Comparison of ENCODE assay signal across 8 cellular contexts in genomic region chr2:206085742-206086445, GRCh38.
DNase-seq lines count a peak whose midpoint lies in the region; ATAC-seq, FAIRE-seq and TF ChIP-seq lines count a peak whose summit lies in the region.

Gene INO80D (minus strand): TSS chr2:206086174. CDS start chr2:206063016, 23,158 bp downstream.

- H3K79me2 ChIP-seq in OCI-LY3 (ENCODE audit: low read length), result peaks cover 65% of the 10 kb centered on the region

- H3K4me2 ChIP-seq in OCI-LY3 (ENCODE audit: low read length), result peak within 1 kb of the TSS; percentile 100

- H3K9me3 ChIP-seq in OCI-LY3 (ENCODE audit: insufficient read depth, low read length) (no peaks in the 10 kb centered on the region), muscle layer of colon (ENCODE audit: low read length) (no peaks in the 10 kb centered on the region)

- H2AFZ ChIP-seq in OCI-LY3 (ENCODE audit: low read depth, low read length), result peak within 1 kb of the TSS; percentile 89

- H3K9ac ChIP-seq in OCI-LY3 (ENCODE audit: low read length) (peak within 1 kb of the TSS; percentile 93), muscle layer of colon (ENCODE audit: low read length) (peak within 1 kb of the TSS; percentile 95)

- H3K4me1 ChIP-seq in OCI-LY3 (ENCODE audit: low read length) (peaks cover 12% of the 10 kb centered on the region), muscle layer of colon (ENCODE audit: insufficient read depth, low read length) (peaks cover 24% of the 10 kb centered on the region)

- peak; percentile 29 for TF ChIP-seq CTCF in D721Med (IDR thresholded peaks at IDR 0.05; ENCODE audit: insufficient read depth, missing control alignments)
- peak; percentile 44 for TF ChIP-seq CTCF in OCI-LY3 (IDR thresholded peaks at IDR 0.05; ENCODE audit: low read depth, low read length)

- ATAC-seq in GM21381 (IDR thresholded peaks at IDR 0.05; ENCODE audit: unreplicated experiment), result peak; percentile 73

- H3K36me3 ChIP-seq in OCI-LY3 (replicated peaks; ENCODE audit: low read depth, low read length) (no peaks in the 10 kb centered on the region), muscle layer of colon (ENCODE audit: insufficient read depth, low read length) (no peaks in the 10 kb centered on the region)

- H3K4me3 ChIP-seq in OCI-LY3 (ENCODE audit: low read length), result peak within 1 kb of the TSS; percentile 91
- H3K4me3 ChIP-seq in muscle layer of colon (ENCODE audit: low read depth in 1 of 2, low read length in 2 of 2), result peak within 1 kb of the TSS; percentile 93 to 97

- FAIRE-seq in D721Med (lab: Jason Lieb, UNC), result no peak

- DNase-seq in D721Med (ENCODE audit: insufficient read length, low spot score) (no peak), HUDEP-2 (lab: John Stamatoyannopoulos, UW; ENCODE audit: unreplicated experiment in 76 of 76) (peak in 75 of 76 experiments; percentile 11 to 91 (median 68)), activated T-cell treated with anti-CD3 and anti-CD28 coated beads for 24 hours (ENCODE audit: low read depth) (peak; percentile 75), erythroblast (lab: John Stamatoyannopoulos, UW) (peak; percentile 89 to 93)
- DNase-seq in stimulated activated CD8-positive, alpha-beta memory T cell treated with anti-CD3 and anti-CD28 coated beads, Interleukin-7, amount 100 ng/mL, for 24 hours (ENCODE audit: low read depth), result peak; percentile 56

- H4K20me1 ChIP-seq in OCI-LY3 (ENCODE audit: insufficient read depth, low read length), result peaks cover 7% of the 10 kb centered on the region; the same call in 1 of the 2 replicates

- no peaks in the 10 kb centered on the region for H3K27me3 ChIP-seq in OCI-LY3 (ENCODE audit: low read depth, low read length)
- no peaks in the 10 kb centered on the region for H3K27me3 ChIP-seq in muscle layer of colon (ENCODE audit: control insufficient read depth in 1 of 2, insufficient read depth in 2 of 2, low read length in 2 of 2)

- TF ChIP-seq POLR2A in erythroblast (IDR thresholded peaks at IDR 0.05; ENCODE audit: low read length), result peak; percentile 94

- H3K27ac ChIP-seq in OCI-LY3 (ENCODE audit: low read length), result peak within 1 kb of the TSS; percentile 84
- peak within 1 kb of the TSS; percentile 99 for H3K27ac ChIP-seq in muscle layer of colon (ENCODE audit: low read depth, low read length)
